1 cellular context compared by ENCODE assay signal in the genomic region with DNA sequence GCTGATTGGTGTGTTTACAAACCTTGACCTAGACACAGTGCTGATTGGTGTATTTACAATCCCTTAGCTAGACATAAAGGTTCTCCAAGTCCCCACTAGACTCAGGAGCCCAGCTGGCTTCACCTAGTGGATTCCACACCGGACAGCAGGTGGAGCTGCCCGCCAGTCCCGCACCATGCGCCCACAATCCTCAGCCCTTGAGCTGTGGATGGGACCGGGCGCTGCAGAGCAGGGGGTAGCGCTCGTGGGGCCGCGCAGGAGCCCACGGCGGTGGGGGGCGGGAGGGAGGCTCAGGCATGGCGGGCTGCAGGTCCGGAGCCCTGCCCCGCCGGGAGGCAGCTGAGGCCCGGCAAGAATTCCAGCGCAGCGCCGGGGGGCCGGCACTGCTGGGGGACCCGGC.
TF ChIP-seq lines count a peak whose summit lies in the region.

No MANE protein-coding gene starts in this region.

TF ChIP-seq in K562, 482 proteins besides CTCF, POLR2A, EP300 and RAD21:
- no peak for TF ChIP-seq RBM14 (IDR thresholded peaks at IDR 0.05; ENCODE audit: borderline replicate concordance, insufficient read depth, low read depth, low read length)
